In the genomic region with DNA sequence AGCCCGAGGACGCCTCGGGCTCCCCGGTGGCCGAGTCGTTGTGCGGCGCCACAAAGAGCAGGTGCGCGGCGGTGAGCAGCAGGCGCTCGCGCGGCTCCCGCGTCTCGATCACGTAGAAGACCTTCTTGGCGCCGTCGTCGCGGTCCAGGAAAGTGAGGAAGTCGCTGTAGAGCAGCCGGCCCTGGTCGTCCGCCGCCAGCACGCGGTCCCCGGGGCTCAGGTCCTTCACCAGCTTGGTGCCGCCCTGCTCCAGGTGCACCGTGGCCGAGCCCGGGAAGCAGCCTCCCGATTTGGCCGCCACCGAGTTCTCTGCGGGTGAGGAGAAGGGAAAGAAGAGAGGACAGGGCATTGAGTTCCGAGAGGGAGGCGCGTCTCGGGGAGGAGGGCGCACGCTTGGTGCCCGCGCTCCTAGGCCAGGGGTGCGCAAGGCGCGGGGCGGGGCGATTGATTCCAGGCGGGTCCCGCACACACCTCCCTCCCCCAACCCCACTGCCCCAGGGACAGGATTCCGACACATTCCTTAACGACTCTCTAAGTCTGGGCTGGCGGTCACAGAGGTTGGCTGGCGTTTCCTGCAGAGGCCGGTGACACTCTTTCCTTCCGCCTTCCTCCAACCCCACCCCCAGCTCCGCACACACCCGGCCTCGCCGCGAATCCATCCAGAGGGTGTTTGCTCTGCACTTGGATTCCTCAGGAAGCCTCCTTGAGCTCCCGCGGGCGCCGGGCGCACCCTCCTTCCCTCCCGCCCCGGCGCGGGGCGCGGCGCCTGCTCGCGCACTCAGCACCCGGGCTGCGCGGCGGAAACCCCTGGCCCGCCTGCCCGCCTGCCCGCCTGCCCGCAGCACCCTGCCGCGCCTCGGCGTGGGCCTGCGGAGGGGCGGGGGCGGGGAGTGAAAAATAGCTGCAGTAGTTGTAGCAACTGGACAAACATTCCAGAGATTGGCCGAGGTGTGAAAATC, we compare ENCODE assay signal across 8 cellular contexts. TPM values are rescaled to one million over a fixed set of nuclear protein-coding genes. Genes with fewer than 3 reads are reported as not detected.
A peak's percentile ranks its signal among the peaks of the same experiment; 100 is the strongest.
DNase-seq lines count a peak whose midpoint lies in the region; ATAC-seq, FAIRE-seq and TF ChIP-seq lines count a peak whose summit lies in the region.

No MANE protein-coding gene starts in this region.

- no peak overlapping the region for H3K27ac ChIP-seq in left ventricle myocardium inferior (replicated peaks)
- H3K27ac ChIP-seq in kidney (ENCODE audit: low read depth in 2 of 2, low read length in 2 of 2), result no peak overlapping the region
- peak overlapping the region; percentile 30 to 89 (median 82) for H3K27ac ChIP-seq in upper lobe of left lung

- H3K27me3 ChIP-seq in left ventricle myocardium inferior (ENCODE audit: low read depth), result peaks cover 100% of the 10 kb centered on the region
- peaks cover 0 to 48% (median 29%) of the 10 kb centered on the region in 4 donors for H3K27me3 ChIP-seq in upper lobe of left lung

- TF ChIP-seq EP300 in upper lobe of left lung (IDR thresholded peaks at IDR 0.05), result no peak

- WGBS in upper lobe of left lung, 2 donors, result 0 to 4% methylated on average over 10 to 73 of the region's 96 CpGs

- TF ChIP-seq POLR2A in upper lobe of left lung (IDR thresholded peaks at IDR 0.05), result peak in 1 of 4 donors; percentile 54

- intact Hi-C loops in left ventricle myocardium inferior (cut with micrococcal nuclease), result loop anchor here (10.0 kb wide), 1 partner anchor 671 kb away; no protein-coding TSS in a partner anchor
- intact Hi-C loops in left cardiac atrium (cut with DNase I), result loop anchor here in 1 of 2 donors (10.0 kb wide), 1 partner anchor 671 kb away; no protein-coding TSS in a partner anchor
- intact Hi-C loops in activated T-helper 1 cell treated with anti-CD3 and anti-CD28 coated beads, Interleukin-12 subunit alpha, Interleukin-12 subunit beta, Interleukin-2, Interleukin-4 antibody, amounts not matched to agents 30 ng/mL and 10 ng/mL and 1 ng/mL, durations not matched to agents 14 hours and 24 hours and 36 hours (cut with micrococcal nuclease), result loop anchor here (1.0 to 10.0 kb wide), 5 partner anchors 9 to 811 kb away; partner anchors contain the start of gene SHH
- intact Hi-C loops in kidney (cut with DNase I), result no loop called here

- H3K36me3 ChIP-seq in left ventricle myocardium inferior, result no peaks in the 10 kb centered on the region
- no peaks in the 10 kb centered on the region for H3K36me3 ChIP-seq in kidney (ENCODE audit: control insufficient read depth in 1 of 2, insufficient read depth in 2 of 2, low read length in 2 of 2)
- no peaks in the 10 kb centered on the region for H3K36me3 ChIP-seq in upper lobe of left lung

- H3K4me1 ChIP-seq in left ventricle myocardium inferior (peaks cover 53% of the 10 kb centered on the region), kidney (ENCODE audit: control insufficient read depth in 1 of 2, insufficient read depth in 1 of 2, low read depth in 1 of 2, low read length in 2 of 2) (peaks cover 0 to 10% of the 10 kb centered on the region in 2 donors), upper lobe of left lung (peaks cover 38 to 56% (median 53%) of the 10 kb centered on the region in 4 donors)

- H3K27ac Mint-ChIP-seq in activated T-helper 1 cell treated with anti-CD3 and anti-CD28 coated beads, Interleukin-12 subunit alpha, Interleukin-12 subunit beta, Interleukin-2, Interleukin-4 antibody, amounts not matched to agents 30 ng/mL and 10 ng/mL and 1 ng/mL, durations not matched to agents 14 hours and 24 hours and 36 hours, result no peak overlapping the region

- H3K9me3 ChIP-seq in left ventricle myocardium inferior (replicated peaks), result no peaks in the 10 kb centered on the region
- H3K9me3 ChIP-seq in kidney (ENCODE audit: control insufficient read depth in 1 of 2, low read length in 2 of 2), result no peaks in the 10 kb centered on the region
- no peaks in the 10 kb centered on the region for H3K9me3 ChIP-seq in upper lobe of left lung

- peaks cover 2% of the 10 kb centered on the region for H3K36me3 Mint-ChIP-seq in activated T-helper 1 cell treated with anti-CD3 and anti-CD28 coated beads, Interleukin-12 subunit alpha, Interleukin-12 subunit beta, Interleukin-2, Interleukin-4 antibody, amounts not matched to agents 30 ng/mL and 10 ng/mL and 1 ng/mL, durations not matched to agents 14 hours and 24 hours and 36 hours (ENCODE audit: low read depth)

- FAIRE-seq in kidney (lab: Jason Lieb, UNC), result no peak

- peak overlapping the region; percentile 80 for H3K4me3 Mint-ChIP-seq in activated T-helper 1 cell treated with anti-CD3 and anti-CD28 coated beads, Interleukin-12 subunit alpha, Interleukin-12 subunit beta, Interleukin-2, Interleukin-4 antibody, amounts not matched to agents 30 ng/mL and 10 ng/mL and 1 ng/mL, durations not matched to agents 14 hours and 24 hours and 36 hours

- H3K9ac ChIP-seq in kidney (ENCODE audit: low read length in 2 of 2), result no peak overlapping the region

- peaks cover 15% of the 10 kb centered on the region for H3K4me1 Mint-ChIP-seq in activated T-helper 1 cell treated with anti-CD3 and anti-CD28 coated beads, Interleukin-12 subunit alpha, Interleukin-12 subunit beta, Interleukin-2, Interleukin-4 antibody, amounts not matched to agents 30 ng/mL and 10 ng/mL and 1 ng/mL, durations not matched to agents 14 hours and 24 hours and 36 hours (ENCODE audit: low read depth)

- H3K27me3 Mint-ChIP-seq in activated T-helper 1 cell treated with anti-CD3 and anti-CD28 coated beads, Interleukin-12 subunit alpha, Interleukin-12 subunit beta, Interleukin-2, Interleukin-4 antibody, amounts not matched to agents 30 ng/mL and 10 ng/mL and 1 ng/mL, durations not matched to agents 14 hours and 24 hours and 36 hours (ENCODE audit: insufficient read depth), result peaks cover 58% of the 10 kb centered on the region

- ATAC-seq in left cardiac atrium (no peak), upper lobe of left lung (ENCODE audit: low FRiP score in 2 of 2) (peak; percentile 51 to 88), GM19455 (IDR thresholded peaks at IDR 0.05; ENCODE audit: unreplicated experiment) (no peak)

- H3K4me3 ChIP-seq in left ventricle myocardium inferior (peak overlapping the region; percentile 63), kidney (ENCODE audit: low read length in 2 of 2) (no peak overlapping the region), upper lobe of left lung (peak overlapping the region in 3 of 4 donors; percentile 33 to 43 (median 39))

- TF ChIP-seq CTCF in left ventricle myocardium inferior (IDR thresholded peaks at IDR 0.05; ENCODE audit: borderline replicate concordance), result no peak
- TF ChIP-seq CTCF in kidney (IDR thresholded peaks at IDR 0.05; ENCODE audit: borderline replicate concordance, extremely low read depth, insufficient read depth), result no peak
- no peak for TF ChIP-seq CTCF in upper lobe of left lung (IDR thresholded peaks at IDR 0.05)

- DNase-seq in left ventricle myocardium inferior, result no peak
- no peak for DNase-seq in left cardiac atrium
- no peak for DNase-seq in activated T-helper 1 cell treated with anti-CD3 and anti-CD28 coated beads, Interleukin-12 subunit alpha, Interleukin-12 subunit beta, Interleukin-2, Interleukin-4 antibody, amounts not matched to agents 30 ng/mL and 10 ng/mL and 1 ng/mL, durations not matched to agents 14 hours and 24 hours and 36 hours (ENCODE audit: low spot score)
- peak; percentile 89 for DNase-seq in kidney
- peak; percentile 83 to 94 for DNase-seq in upper lobe of left lung
- no peak for DNase-seq in NCI-H748 treated with DMSO at 0.1 percent for 48 hours (lab: John Stamatoyannopoulos, UW)
- DNase-seq in NCI-H2171 (lab: John Stamatoyannopoulos, UW), result no peak

- no peaks in the 10 kb centered on the region for H3K9me3 Mint-ChIP-seq in activated T-helper 1 cell treated with anti-CD3 and anti-CD28 coated beads, Interleukin-12 subunit alpha, Interleukin-12 subunit beta, Interleukin-2, Interleukin-4 antibody, amounts not matched to agents 30 ng/mL and 10 ng/mL and 1 ng/mL, durations not matched to agents 14 hours and 24 hours and 36 hours

RNA-seq across cellular contexts. Expression of gene SHH, which starts 8.6 kb away (rescaled TPM):
- total RNA-seq in left ventricle myocardium inferior (not detected), left cardiac atrium (not detected), kidney (15.2 TPM), upper lobe of left lung (1 to 10 TPM; 6.1 to 9.6 (median 6.2) TPM)
- total RNA-seq in activated T-helper 1 cell treated with anti-CD3 and anti-CD28 coated beads, Interleukin-12 subunit alpha, Interleukin-12 subunit beta, Interleukin-2, Interleukin-4 antibody, amounts not matched to agents 30 ng/mL and 10 ng/mL and 1 ng/mL, durations not matched to agents 14 hours and 24 hours and 36 hours, result not detected in 2 replicates
- 2.0 TPM for polyA plus RNA-seq in kidney (ENCODE audit: insufficient read depth, low read depth, low replicate concordance)

Comparison
In these comparisons a context has a peak if more than half of its experiments do, and no peak if none do; other contexts are left out.
1. DNase-seq: peak in kidney (single experiment) and upper lobe of left lung (2 of 2); none in left ventricle myocardium inferior (single experiment), left cardiac atrium (single experiment), activated T-helper 1 cell treated with anti-CD3 and anti-CD28 coated beads, Interleukin-12 subunit alpha, Interleukin-12 subunit beta, Interleukin-2, Interleukin-4 antibody, amounts not matched to agents 30 ng/mL and 10 ng/mL and 1 ng/mL, durations not matched to agents 14 hours and 24 hours and 36 hours (single experiment), NCI-H748 treated with DMSO at 0.1 percent for 48 hours (single experiment) and NCI-H2171 (single experiment).
2. H3K27ac ChIP-seq: peak in upper lobe of left lung (4 of 4); none in left ventricle myocardium inferior (single experiment) and kidney (0 of 2).
3. H3K4me3 ChIP-seq: peak in left ventricle myocardium inferior (single experiment) and upper lobe of left lung (3 of 4); none in kidney (0 of 2).
4. ATAC-seq: peak in upper lobe of left lung (2 of 2); none in left cardiac atrium (0 of 2) and GM19455 (single experiment).